ENCODE assay signal across 12 cellular contexts in the genomic region with DNA sequence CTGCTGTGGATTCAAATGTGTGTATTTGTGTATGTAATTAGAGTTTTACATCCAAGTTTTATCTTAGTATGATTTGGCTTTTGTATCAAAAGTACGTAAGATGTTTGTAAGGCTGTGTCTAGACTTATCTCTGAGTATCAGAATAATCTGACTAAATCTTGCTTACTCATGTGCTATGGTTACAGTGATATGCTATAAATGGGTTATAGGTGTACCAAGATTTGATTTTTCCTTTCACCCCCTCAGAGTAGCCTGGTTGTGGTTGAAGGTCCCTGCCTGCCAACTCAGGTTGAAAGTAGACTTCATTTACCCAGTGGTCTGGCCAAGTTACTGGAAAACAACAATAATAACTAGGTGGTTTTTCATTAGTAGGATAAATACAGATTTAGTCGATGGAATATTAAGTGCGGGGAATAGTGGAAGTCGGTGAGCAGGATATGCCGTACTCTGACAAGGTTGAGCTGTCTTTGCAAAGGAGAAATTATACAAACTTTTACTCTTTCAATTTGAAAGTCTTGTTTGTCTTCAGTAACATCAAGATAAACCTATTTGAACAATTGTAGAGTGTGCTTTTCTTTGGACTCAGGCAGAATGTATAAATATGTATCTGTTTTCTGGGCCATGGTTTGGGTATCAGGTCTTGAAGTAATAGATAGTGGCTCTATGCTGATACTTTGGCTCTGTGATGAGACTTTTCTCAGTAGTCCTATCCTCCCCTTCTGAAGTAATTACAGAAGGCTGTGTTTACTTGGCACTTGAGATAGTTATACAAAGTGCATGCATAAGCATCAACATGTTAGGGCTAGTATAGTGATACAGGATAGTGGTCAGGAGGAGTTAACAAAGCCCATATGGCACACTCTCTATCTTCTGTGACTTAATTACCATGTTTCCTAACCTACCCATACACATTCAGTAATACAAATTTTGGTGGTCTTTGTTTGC. TPM values are rescaled to one million over a fixed set of nuclear protein-coding genes. Genes with fewer than 3 reads are reported as not detected.
DNase-seq lines count a peak whose midpoint lies in the region; ATAC-seq and TF ChIP-seq lines count a peak whose summit lies in the region.
"Had no signal": no experiment of that assay in that cellular context is flagged by ENCODE, and none has a peak within 500 bp of the region (broad histone marks: within the 10 kb centered on the region; RNA-seq: fewer than 3 reads in every experiment).

No MANE protein-coding gene starts in this region.

- TF ChIP-seq CTCF in WTC11 (IDR thresholded peaks at IDR 0.05), result no peak
- TF ChIP-seq CTCF in right lobe of liver (IDR thresholded peaks at IDR 0.05), result no peak

- peaks cover 0 to 4% (median 0%) of the 10 kb centered on the region in 4 donors for H3K4me1 ChIP-seq in right lobe of liver

- H3K9me3 Mint-ChIP-seq in WTC11, result peaks cover 6% of the 10 kb centered on the region

- H3K27me3 Mint-ChIP-seq in WTC11 (ENCODE audit: low read depth), result no peaks in the 10 kb centered on the region
- H3K27me3 Mint-ChIP-seq: T-helper 17 cell had no signal

- H3K9me3 ChIP-seq in right lobe of liver, result no peaks in the 10 kb centered on the region

- peaks cover 12% of the 10 kb centered on the region for H3K4me1 Mint-ChIP-seq in WTC11
- H3K4me1 Mint-ChIP-seq: neural crest cell had no signal

- H3K36me3 Mint-ChIP-seq in WTC11, result peaks cover 8% of the 10 kb centered on the region

- no peaks in the 10 kb centered on the region for H3K27me3 ChIP-seq in right lobe of liver
- H3K27me3 ChIP-seq: BLaER1, brain microvascular endothelial cell had no signal

- H3K4me3 ChIP-seq in right lobe of liver, result no peak overlapping the region
- H3K4me3 ChIP-seq: BLaER1 had no signal

- intact Hi-C loops in right lobe of liver (cut with DNase I) (no loop called here), cardiac septum (cut with DNase I) (no loop called here)

- CTCF ChIA-PET in WTC11 (lab: Charles Lee), result no interaction called here

- 94% methylated on average over 5 of the region's 5 CpGs for WGBS in right lobe of liver (ENCODE audit: insufficient coverage, low coverage, low lambda C conversion rate, missing lambda C conversion rate)

- no peak for TF ChIP-seq POLR2A in right lobe of liver (IDR thresholded peaks at IDR 0.05)

- H3K4me3 Mint-ChIP-seq in WTC11, result no peak overlapping the region
- H3K4me3 Mint-ChIP-seq: neural crest cell, T-helper 17 cell had no signal

- H3K36me3 ChIP-seq in right lobe of liver, result no peaks in the 10 kb centered on the region
- H3K36me3 ChIP-seq: brain microvascular endothelial cell had no signal

- H3K27ac ChIP-seq in right lobe of liver, result no peak overlapping the region
- H3K27ac ChIP-seq: BLaER1, brain microvascular endothelial cell had no signal

- peak overlapping the region; percentile 36; the same call in 1 of the 2 replicates for H3K27ac Mint-ChIP-seq in WTC11
- H3K27ac Mint-ChIP-seq: T-helper 17 cell had no signal

- ATAC-seq in GM18861 (IDR thresholded peaks at IDR 0.05; ENCODE audit: unreplicated experiment) (peak; percentile 50), HG03108 (IDR thresholded peaks at IDR 0.05; ENCODE audit: unreplicated experiment) (peak; percentile 44), WTC11 (no peak), right lobe of liver (no peak), HG02970 (IDR thresholded peaks at IDR 0.05; ENCODE audit: low FRiP score, unreplicated experiment) (no peak)
- ATAC-seq: T-helper 17 cell had no signal

- POLR2A ChIA-PET in WTC11 (lab: Charles Lee), result no interaction called here

- peak; percentile 82 for DNase-seq in DMS 273 (lab: John Stamatoyannopoulos, UW; ENCODE audit: unreplicated experiment)
- DNase-seq in WTC11 (ENCODE audit: low spot score), result no peak
- DNase-seq in right lobe of liver, result no peak
- no peak for DNase-seq in cardiac septum (ENCODE audit: low spot score)
- DNase-seq in SW 1271 (lab: John Stamatoyannopoulos, UW), result no peak
- DNase-seq: brain microvascular endothelial cell, T-helper 17 cell had no signal

TF ChIP-seq in WTC11, 78 proteins besides CTCF, POLR2A, EP300 and RAD21 (continues in another document):
- TF ChIP-seq ATF3 (CRISPR knock-in tag; conservative IDR thresholded peaks at IDR 0.05), result no peak
- no peak for TF ChIP-seq NFYB (CRISPR knock-in tag; conservative IDR thresholded peaks at IDR 0.05; ENCODE audit: low read depth)
- no peak for TF ChIP-seq USF1 (CRISPR knock-in tag; IDR thresholded peaks at IDR 0.05)
- TF ChIP-seq FOXJ3 (CRISPR knock-in tag; IDR thresholded peaks at IDR 0.05; ENCODE audit: borderline replicate concordance), result no peak
- TF ChIP-seq ARID4B (CRISPR knock-in tag; IDR thresholded peaks at IDR 0.05; ENCODE audit: borderline replicate concordance), result no peak
- TF ChIP-seq, protein P1, sequence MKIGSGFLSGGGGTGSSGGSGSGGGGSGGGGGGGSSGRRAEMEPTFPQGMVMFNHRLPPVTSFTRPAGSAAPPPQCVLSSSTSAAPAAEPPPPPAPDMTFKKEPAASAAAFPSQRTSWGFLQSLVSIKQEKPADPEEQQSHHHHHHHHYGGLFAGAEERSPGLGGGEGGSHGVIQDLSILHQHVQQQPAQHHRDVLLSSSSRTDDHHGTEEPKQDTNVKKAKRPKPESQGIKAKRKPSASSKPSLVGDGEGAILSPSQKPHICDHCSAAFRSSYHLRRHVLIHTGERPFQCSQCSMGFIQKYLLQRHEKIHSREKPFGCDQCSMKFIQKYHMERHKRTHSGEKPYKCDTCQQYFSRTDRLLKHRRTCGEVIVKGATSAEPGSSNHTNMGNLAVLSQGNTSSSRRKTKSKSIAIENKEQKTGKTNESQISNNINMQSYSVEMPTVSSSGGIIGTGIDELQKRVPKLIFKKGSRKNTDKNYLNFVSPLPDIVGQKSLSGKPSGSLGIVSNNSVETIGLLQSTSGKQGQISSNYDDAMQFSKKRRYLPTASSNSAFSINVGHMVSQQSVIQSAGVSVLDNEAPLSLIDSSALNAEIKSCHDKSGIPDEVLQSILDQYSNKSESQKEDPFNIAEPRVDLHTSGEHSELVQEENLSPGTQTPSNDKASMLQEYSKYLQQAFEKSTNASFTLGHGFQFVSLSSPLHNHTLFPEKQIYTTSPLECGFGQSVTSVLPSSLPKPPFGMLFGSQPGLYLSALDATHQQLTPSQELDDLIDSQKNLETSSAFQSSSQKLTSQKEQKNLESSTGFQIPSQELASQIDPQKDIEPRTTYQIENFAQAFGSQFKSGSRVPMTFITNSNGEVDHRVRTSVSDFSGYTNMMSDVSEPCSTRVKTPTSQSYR (CRISPR knock-in tag; IDR thresholded peaks at IDR 0.05), result no peak
- no peak for TF ChIP-seq RELA (CRISPR knock-in tag; IDR thresholded peaks at IDR 0.05; ENCODE audit: borderline replicate concordance)
- no peak for TF ChIP-seq JUN (CRISPR knock-in tag; IDR thresholded peaks at IDR 0.05)
- no peak for TF ChIP-seq FOXP1 (CRISPR knock-in tag; IDR thresholded peaks at IDR 0.05; ENCODE audit: borderline replicate concordance)

RNA-seq across cellular contexts. Expression of gene BMP2K, which starts 23.7 kb away (rescaled TPM):
- total RNA-seq in WTC11 (2021), result 19.9 to 23.3 TPM (median 20.2 TPM) in 3 replicates
- total RNA-seq in right lobe of liver, result 10 to 100 TPM; 13.1 to 23.3 (median 18.2) TPM
- total RNA-seq in cardiac septum, result 37.6 TPM

Comparison
In these comparisons a context has a peak if more than half of its experiments do, and no peak if none do; other contexts are left out.
1. ATAC-seq: peak in GM18861 (single experiment) and HG03108 (single experiment); none in WTC11 (single experiment), right lobe of liver (0 of 4) and HG02970 (single experiment).